18 cellular contexts compared by ENCODE assay signal in genomic region chr5:17283121-17283415, GRCh38.
"Had no signal": no experiment of that assay in that cellular context is flagged by ENCODE, and none has a peak within 500 bp of the region (broad histone marks: within the 10 kb centered on the region; RNA-seq: fewer than 3 reads in every experiment).

No MANE protein-coding gene starts in this region.

- ATAC-seq: activated CD8-positive, alpha-beta memory T cell treated with anti-CD3 and anti-CD28 coated beads, Interleukin-2, amount 10 ng/mL, durations not matched to agents 7 days and 5 days; left colon; natural killer cell; right cardiac atrium; upper lobe of right lung had no signal

- H3K27ac Mint-ChIP-seq: activated CD8-positive, alpha-beta memory T cell treated with anti-CD3 and anti-CD28 coated beads, Interleukin-2, amount 10 ng/mL, durations not matched to agents 7 days and 5 days; activated naive CD8-positive, alpha-beta T cell; natural killer cell; progenitor cell of endocrine pancreas had no signal

- H3K4me3 Mint-ChIP-seq: activated CD8-positive, alpha-beta memory T cell treated with anti-CD3 and anti-CD28 coated beads, Interleukin-2, amount 10 ng/mL, durations not matched to agents 7 days and 5 days; natural killer cell had no signal

- DNase-seq: activated CD4-positive, alpha-beta T cell treated with anti-CD3 and anti-CD28 coated beads for 1 hour; activated CD4-positive, alpha-beta T cell treated with anti-CD3 and anti-CD28 coated beads, Interleukin-2, amount 50 U/mL, for 48 hours; activated CD8-positive, alpha-beta memory T cell treated with anti-CD3 and anti-CD28 coated beads, Interleukin-2, amount 10 ng/mL, durations not matched to agents 7 days and 5 days; activated gamma-delta T cell; activated T-cell treated with anti-CD3 and anti-CD28 coated beads, Interleukin-2, amount 50 U/mL, for 48 hours; cerebellar nuclear complex; dorsolateral prefrontal cortex; left colon; mucosa of descending colon; natural killer cell; right cardiac atrium; stimulated activated CD4-positive, alpha-beta T cell treated with anti-CD3 and anti-CD28 coated beads, Interleukin-1b, Interleukin-23, amount 100 ng/mL, for 48 hours; stimulated activated naive CD4-positive, alpha-beta T cell; upper lobe of right lung had no signal

- H3K27me3 ChIP-seq: dorsolateral prefrontal cortex, suprapubic skin, upper lobe of right lung had no signal

- H3K36me3 ChIP-seq: suprapubic skin, upper lobe of right lung had no signal

- H3K9me3 ChIP-seq: mucosa of descending colon, suprapubic skin, upper lobe of right lung had no signal

- H3K27ac ChIP-seq: suprapubic skin, upper lobe of right lung had no signal

- H3K36me3 Mint-ChIP-seq: activated CD8-positive, alpha-beta memory T cell treated with anti-CD3 and anti-CD28 coated beads, Interleukin-2, amount 10 ng/mL, durations not matched to agents 7 days and 5 days; activated naive CD8-positive, alpha-beta T cell had no signal

- H3K4me3 ChIP-seq: lung, mucosa of descending colon, suprapubic skin, upper lobe of right lung had no signal

- H3K27me3 Mint-ChIP-seq: activated CD8-positive, alpha-beta memory T cell treated with anti-CD3 and anti-CD28 coated beads, Interleukin-2, amount 10 ng/mL, durations not matched to agents 7 days and 5 days; activated naive CD8-positive, alpha-beta T cell; progenitor cell of endocrine pancreas had no signal

- H3K4me1 Mint-ChIP-seq: activated CD8-positive, alpha-beta memory T cell treated with anti-CD3 and anti-CD28 coated beads, Interleukin-2, amount 10 ng/mL, durations not matched to agents 7 days and 5 days; natural killer cell had no signal

- H3K4me1 ChIP-seq: suprapubic skin, upper lobe of right lung had no signal
